8 cellular contexts compared by ENCODE assay signal in the genomic region with DNA sequence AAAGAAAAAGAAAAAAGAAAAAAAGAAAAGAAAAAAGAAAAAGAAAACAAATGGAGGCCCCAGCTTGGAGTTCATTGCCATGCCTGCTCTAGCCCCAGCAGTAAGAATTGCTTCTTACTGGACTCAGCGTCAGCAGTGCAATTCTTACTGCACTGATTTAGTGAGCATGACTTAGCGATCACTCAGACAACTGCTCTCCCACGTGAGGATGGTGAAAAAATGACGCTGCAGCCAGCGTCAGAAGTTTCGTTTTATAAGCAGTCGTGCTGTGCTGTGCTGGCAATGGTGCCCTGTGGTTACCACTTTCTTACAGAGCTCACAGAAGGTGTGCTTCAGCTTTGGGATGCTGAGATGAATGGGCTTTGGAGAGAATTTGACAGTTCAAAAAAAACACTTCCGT.
DNase-seq lines count a peak whose midpoint lies in the region; ATAC-seq and TF ChIP-seq lines count a peak whose summit lies in the region.

No MANE protein-coding gene starts in this region.

- peak overlapping the region; percentile 24 for H3K4me3 Mint-ChIP-seq in activated CD8-positive, alpha-beta T cell treated with anti-CD3 and anti-CD28 coated beads for 36 hours

- no peaks in the 10 kb centered on the region for H3K9me3 ChIP-seq in PC-3 (ENCODE audit: low read length)

- H3K27me3 Mint-ChIP-seq in activated CD8-positive, alpha-beta T cell treated with anti-CD3 and anti-CD28 coated beads for 36 hours: no peaks in the 10 kb centered on the region

- H3K9ac ChIP-seq in PC-3 (ENCODE audit: low read length): no peak overlapping the region

- H4K20me1 ChIP-seq in PC-3 (ENCODE audit: low read length): no peaks in the 10 kb centered on the region

- peak; percentile 58 for ATAC-seq in HG03280 (IDR thresholded peaks at IDR 0.05; ENCODE audit: unreplicated experiment)
- peak; percentile 98 for ATAC-seq in activated CD8-positive, alpha-beta T cell treated with anti-CD3 and anti-CD28 coated beads for 36 hours
- ATAC-seq in PC-3: no peak
- ATAC-seq in HG02870 (IDR thresholded peaks at IDR 0.05; ENCODE audit: unreplicated experiment): no peak

- peak overlapping the region; percentile 13 for H3K4me3 ChIP-seq in fibroblast of the aortic adventitia (ENCODE audit: low read depth, low read length)
- no peak overlapping the region for H3K4me3 ChIP-seq in PC-3 (ENCODE audit: low read length)

- H2AFZ ChIP-seq in PC-3 (ENCODE audit: low read length): no peak overlapping the region

- TF ChIP-seq CTCF in activated CD8-positive, alpha-beta T cell treated with anti-CD3 and anti-CD28 coated beads for 36 hours (IDR thresholded peaks at IDR 0.05): no peak
- no peak for TF ChIP-seq CTCF in fibroblast of the aortic adventitia (IDR thresholded peaks at IDR 0.05; ENCODE audit: insufficient read depth, low read length)
- no peak for TF ChIP-seq CTCF in PC-3 (conservative IDR thresholded peaks at IDR 0.05; ENCODE audit: low read depth, low read length)

- H3K4me2 ChIP-seq in PC-3 (ENCODE audit: low read length): no peak overlapping the region

- peak; percentile 81 for DNase-seq in activated CD8-positive, alpha-beta T cell treated with anti-CD3 and anti-CD28 coated beads for 36 hours
- DNase-seq in fibroblast of the aortic adventitia (ENCODE audit: low read depth) (peak; percentile 78), PC-3 (no peak), COLO668 (lab: John Stamatoyannopoulos, UW; ENCODE audit: unreplicated experiment) (no peak), HEK293T (ENCODE audit: extremely low spot score) (no peak)
- peak; percentile 21 to 29 for DNase-seq in stimulated activated CD4-positive, alpha-beta T cell treated with anti-CD3 and anti-CD28 coated beads, Interleukin-4, amount 100 ng/mL, for 48 hours (ENCODE audit: low read depth in 2 of 2)

- H3K36me3 Mint-ChIP-seq in activated CD8-positive, alpha-beta T cell treated with anti-CD3 and anti-CD28 coated beads for 36 hours (ENCODE audit: low read depth): no peaks in the 10 kb centered on the region

- H3K4me1 ChIP-seq in PC-3 (ENCODE audit: insufficient read depth, low read length): no peaks in the 10 kb centered on the region

- no peaks in the 10 kb centered on the region for H3K79me2 ChIP-seq in PC-3 (ENCODE audit: low read length)

- no peaks in the 10 kb centered on the region for H3K9me2 ChIP-seq in PC-3 (replicated peaks; ENCODE audit: low read length)

- CTCF ChIA-PET in activated CD8-positive, alpha-beta T cell treated with anti-CD3 and anti-CD28 coated beads for 36 hours (lab: Charles Lee): no interaction called here
- CTCF ChIA-PET in PC-3 (lab: Charles Lee): no interaction called here
- CTCF ChIA-PET in HEK293T (lab: Yijun Ruan, JAX): no interaction called here

- H3K36me3 ChIP-seq in PC-3 (ENCODE audit: low read depth, low read length): no peaks in the 10 kb centered on the region

- H3K27ac Mint-ChIP-seq in activated CD8-positive, alpha-beta T cell treated with anti-CD3 and anti-CD28 coated beads for 36 hours: no peak overlapping the region

- intact Hi-C loops in activated CD8-positive, alpha-beta T cell treated with anti-CD3 and anti-CD28 coated beads for 36 hours (cut with micrococcal nuclease): no loop called here
- intact Hi-C loops in PC-3 (cut with micrococcal nuclease): no loop called here

- no TSS peak for BruUV-seq in PC-3 (replicated peaks; lab: Mats Ljungman, UMichigan)

- no peaks in the 10 kb centered on the region for H3K27me3 ChIP-seq in PC-3 (ENCODE audit: low read length)

- H3K4me1 Mint-ChIP-seq in activated CD8-positive, alpha-beta T cell treated with anti-CD3 and anti-CD28 coated beads for 36 hours (ENCODE audit: low read depth): peaks cover 4% of the 10 kb centered on the region

- no peaks in the 10 kb centered on the region for H3K9me3 Mint-ChIP-seq in activated CD8-positive, alpha-beta T cell treated with anti-CD3 and anti-CD28 coated beads for 36 hours

- no peak overlapping the region for H3K27ac ChIP-seq in PC-3 (ENCODE audit: low read length)

- POLR2A ChIA-PET in activated CD8-positive, alpha-beta T cell treated with anti-CD3 and anti-CD28 coated beads for 36 hours (lab: Charles Lee): interaction anchor here (1.4 kb wide), 1 partner anchor 68 kb away, joined by 3 read pairs; a partner anchor contains a TSS
- POLR2A ChIA-PET in PC-3 (lab: Charles Lee; ENCODE audit: unreplicated experiment) (no interaction called here), HEK293T (lab: Yijun Ruan, JAX) (no interaction called here)

- no peaks in the 10 kb centered on the region for H3F3A ChIP-seq in PC-3 (ENCODE audit: low read length, unreplicated experiment)

TF ChIP-seq in HEK293T, 16 proteins besides CTCF, POLR2A, EP300 and RAD21:
- TF ChIP-seq L3MBTL2 (conservative IDR thresholded peaks at IDR 0.05): no peak
- no peak for TF ChIP-seq LEF1 (IDR thresholded peaks at IDR 0.05; ENCODE audit: borderline replicate concordance)

Comparison
In these comparisons a context has a peak if more than half of its experiments do, and no peak if none do; other contexts are left out.
1. ATAC-seq: peak in HG03280 (single experiment) and activated CD8-positive, alpha-beta T cell treated with anti-CD3 and anti-CD28 coated beads for 36 hours (single experiment); none in PC-3 (single experiment) and HG02870 (single experiment).
2. DNase-seq: peak in activated CD8-positive, alpha-beta T cell treated with anti-CD3 and anti-CD28 coated beads for 36 hours (single experiment), fibroblast of the aortic adventitia (single experiment) and stimulated activated CD4-positive, alpha-beta T cell treated with anti-CD3 and anti-CD28 coated beads, Interleukin-4, amount 100 ng/mL, for 48 hours (2 of 2); none in PC-3 (single experiment), COLO668 (single experiment) and HEK293T (single experiment).